Comparison of ENCODE assay signal across 7 cellular contexts in the genomic region with DNA sequence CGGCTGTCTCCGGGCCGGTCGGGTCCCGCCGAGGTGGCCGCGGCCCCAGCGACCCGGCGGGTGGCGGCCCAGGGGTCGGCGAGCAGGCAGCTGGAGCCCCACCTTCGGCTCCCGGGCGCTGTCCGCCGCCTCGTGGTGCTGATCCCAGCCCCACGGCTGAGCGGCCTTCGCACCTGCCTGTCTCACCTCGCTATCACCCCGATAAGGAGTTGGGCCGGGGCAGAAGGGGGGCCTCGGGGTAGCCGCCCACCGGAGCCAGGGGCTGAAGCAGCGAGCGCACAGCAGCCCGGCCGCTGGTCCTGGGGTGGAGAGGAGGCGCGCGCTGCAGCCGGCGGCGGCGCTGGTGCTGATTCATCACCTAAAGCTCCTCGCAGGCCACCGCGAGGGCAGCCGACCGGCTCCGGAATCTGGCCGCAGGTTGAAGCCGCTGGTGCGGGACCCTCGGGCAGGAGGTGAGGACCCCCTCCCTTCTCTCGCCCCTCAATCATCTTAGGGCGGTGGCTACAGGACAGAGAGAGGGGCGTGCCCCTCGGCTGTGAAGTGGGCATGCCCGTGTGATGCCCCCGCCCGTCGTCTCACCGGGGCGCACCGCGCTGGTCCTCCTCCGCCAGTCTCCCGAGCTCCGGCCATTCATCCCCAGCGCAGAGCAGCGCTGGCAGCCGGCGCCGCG. TPM values are rescaled to one million over a fixed set of nuclear protein-coding genes. Genes with fewer than 3 reads are reported as not detected.
DNase-seq lines count a peak whose midpoint lies in the region; ATAC-seq and TF ChIP-seq lines count a peak whose summit lies in the region.

No MANE protein-coding gene starts in this region.

- DNase-seq in GM13977 (ENCODE audit: low spot score) = peak; percentile 83
- peak; percentile 31 for DNase-seq in NCI-H2171 (lab: John Stamatoyannopoulos, UW)
- DNase-seq in adrenal gland = peak in 6 of 7 donors; percentile 30 to 58 (median 40)
- peak; percentile 42 for DNase-seq in smooth muscle cell (lab: John Stamatoyannopoulos, UW; ENCODE audit: unreplicated experiment)
- DNase-seq in HT-29 (ENCODE audit: low spot score) = no peak

- no peak overlapping the region for H3K9ac ChIP-seq in iPS-18a (ENCODE audit: low read length)
- H3K9ac ChIP-seq in smooth muscle cell (ENCODE audit: low read depth) = no peak overlapping the region

- H2AFZ ChIP-seq in smooth muscle cell (ENCODE audit: low read depth) = peak overlapping the region; percentile 3

- H3K79me2 ChIP-seq in smooth muscle cell (ENCODE audit: low read depth) = no peaks in the 10 kb centered on the region

- no peaks in the 10 kb centered on the region for H3F3A ChIP-seq in smooth muscle cell (ENCODE audit: low read depth)

- ATAC-seq in HG02885 (IDR thresholded peaks at IDR 0.05; ENCODE audit: poor library complexity, unreplicated experiment) = no peak

- H3K4me3 ChIP-seq in adrenal gland (peak overlapping the region in 2 of 4 donors; percentile 18 to 66), iPS-18a (ENCODE audit: low read length) (peak overlapping the region; percentile 48), smooth muscle cell (peak overlapping the region; percentile 60)

- H3K4me2 ChIP-seq in smooth muscle cell = peak overlapping the region; percentile 96

- H3K9me3 ChIP-seq in adrenal gland (replicated peaks in 1 of 3) (no peaks in the 10 kb centered on the region), iPS-18a (ENCODE audit: control insufficient read depth, low read depth, low read length) (no peaks in the 10 kb centered on the region), smooth muscle cell (replicated peaks; ENCODE audit: low read depth) (no peaks in the 10 kb centered on the region)

- WGBS in adrenal gland, 4 donors = 0 to 2% (median 1%) methylated on average over 11 to 71 of the region's 71 CpGs
- WGBS in smooth muscle cell (ENCODE audit: low lambda C conversion rate) = 3% methylated on average over 64 of the region's 71 CpGs

- H4K20me1 ChIP-seq in smooth muscle cell (ENCODE audit: low read depth) = no peaks in the 10 kb centered on the region

- peaks cover 14% of the 10 kb centered on the region for H3K27me3 ChIP-seq in adrenal gland
- peaks cover 84% of the 10 kb centered on the region for H3K27me3 ChIP-seq in iPS-18a (ENCODE audit: control insufficient read depth, insufficient read depth, low read length)
- peaks cover 94% of the 10 kb centered on the region for H3K27me3 ChIP-seq in smooth muscle cell (ENCODE audit: low read depth)

- H3K27ac ChIP-seq in adrenal gland (peak overlapping the region in 2 of 5 donors; percentile 11 to 34), iPS-18a (ENCODE audit: low read length) (no peak overlapping the region), smooth muscle cell (ENCODE audit: low read depth) (no peak overlapping the region)

- H3K4me1 ChIP-seq in adrenal gland (replicated peaks in 1 of 2) (peaks cover 14 to 36% of the 10 kb centered on the region in 2 donors), iPS-18a (ENCODE audit: control insufficient read depth, low read depth, low read length) (no peaks in the 10 kb centered on the region), smooth muscle cell (ENCODE audit: low read depth) (peaks cover 18% of the 10 kb centered on the region)

- intact Hi-C loops in adrenal gland (cut with DNase I) = no loop called here

- TF ChIP-seq POLR2A in adrenal gland (IDR thresholded peaks at IDR 0.05) = no peak

- no peak for TF ChIP-seq CTCF in GM13977 (IDR thresholded peaks at IDR 0.05; ENCODE audit: extremely low read depth, insufficient read depth, missing control alignments)
- TF ChIP-seq CTCF in adrenal gland (IDR thresholded peaks at IDR 0.05) = no peak
- no peak for TF ChIP-seq CTCF in smooth muscle cell (IDR thresholded peaks at IDR 0.05; ENCODE audit: borderline replicate concordance, insufficient read depth, poor library complexity, severe bottlenecking)

- in situ Hi-C loops in GM13977 (cut with MboI; ENCODE audit: low pct_unique_long_range_greater_than_20kb, low sequenced_read_pairs, unreplicated experiment) = no loop called here

- no peaks in the 10 kb centered on the region for H3K36me3 ChIP-seq in adrenal gland (replicated peaks in 1 of 2)
- H3K36me3 ChIP-seq in iPS-18a (ENCODE audit: control insufficient read depth, low read depth, low read length) = no peaks in the 10 kb centered on the region
- no peaks in the 10 kb centered on the region for H3K36me3 ChIP-seq in smooth muscle cell (ENCODE audit: low read depth)

RNA-seq across cellular contexts. Expression of a gene that starts 0.6 kb away (rescaled TPM):
- 1 to 10 TPM in 2 of 8 donors, under 1 TPM in 6; 0.06 to 1.5 (median 0.30) TPM for total RNA-seq in adrenal gland
- under 1 TPM; 0.10 to 0.62 (median 0.32) TPM for polyA plus RNA-seq in adrenal gland
- 0.04 TPM in 1 of 2 replicates, not detected in the other for total RNA-seq in smooth muscle cell
- polyA plus RNA-seq in smooth muscle cell = 0.13 and 0.25 TPM in 2 replicates
- 0.03 and 0.05 TPM in 2 replicates for total RNA-seq in HT-29 (2014; rRNA removed; shearing (Covaris generic))
